ENCODE assay signal across 29 cellular contexts in genomic region chr14:95305940-95306339, GRCh38.
"Had no signal": no experiment of that assay in that cellular context is flagged by ENCODE, and none has a peak within 500 bp of the region (broad histone marks: within the 10 kb centered on the region; RNA-seq: fewer than 3 reads in every experiment).

No MANE protein-coding gene starts in this region.

- H3K4me3 ChIP-seq: cardiac muscle cell, SK-N-MC had no signal

- H3K27ac Mint-ChIP-seq: activated B cell treated with CpG ODN at 0.5 μM for 24 hours; activated CD4-positive, alpha-beta memory T cell treated with anti-CD3 and anti-CD28 coated beads for 36 hours; activated CD4-positive, alpha-beta T cell treated with anti-CD3 and anti-CD28 coated beads, Interleukin-2, amount 10 ng/mL, durations not matched to agents 24 days and 14 days; activated naive CD4-positive, alpha-beta T cell treated with anti-CD3 and anti-CD28 coated beads for 36 hours; activated naive CD8-positive, alpha-beta T cell; activated T-helper 17 cell treated with anti-CD3 and anti-CD28 coated beads, Interleukin-2, amount 50 U/mL, for 72 hours; T-cell had no signal

- H3K27ac ChIP-seq: brain microvascular endothelial cell, cardiac muscle cell, SK-N-MC had no signal

- DNase-seq: activated B cell treated with CpG ODN at 0.5 μM for 24 hours; activated CD4-positive, alpha-beta memory T cell treated with anti-CD3 and anti-CD28 coated beads for 36 hours; activated CD4-positive, alpha-beta T cell treated with anti-CD3 and anti-CD28 coated beads for 1 hour; activated CD4-positive, alpha-beta T cell treated with anti-CD3 and anti-CD28 coated beads, Interleukin-2, amount 10 ng/mL, durations not matched to agents 24 days and 14 days; activated gamma-delta T cell; activated naive CD4-positive, alpha-beta T cell treated with anti-CD3 and anti-CD28 coated beads for 36 hours; activated T-cell treated with anti-CD3 and anti-CD28 coated beads for 4 hours; activated T-cell treated with anti-CD3 and anti-CD28 coated beads, Interleukin-2, amount 50 U/mL, for 48 hours; brain microvascular endothelial cell; KG1; NCI-H1092; NCI-H1417; NCI-H1930; NCI-H2171 treated with DMSO at 0.1 percent for 48 hours; NCI-H226; NCI-H510A; NCI-H526 treated with DMSO at 0.1 percent for 48 hours; NCI-H82; OCI-M1; RPMI8226; T-cell; T-helper 2 cell; T1000 had no signal

- H3K4me1 Mint-ChIP-seq: activated CD4-positive, alpha-beta T cell treated with anti-CD3 and anti-CD28 coated beads, Interleukin-2, amount 10 ng/mL, durations not matched to agents 24 days and 14 days; activated T-helper 17 cell treated with anti-CD3 and anti-CD28 coated beads, Interleukin-2, amount 50 U/mL, for 72 hours; T-cell had no signal

- H3K9me3 Mint-ChIP-seq: activated B cell treated with CpG ODN at 0.5 μM for 24 hours; activated CD4-positive, alpha-beta memory T cell treated with anti-CD3 and anti-CD28 coated beads for 36 hours; activated CD4-positive, alpha-beta T cell treated with anti-CD3 and anti-CD28 coated beads, Interleukin-2, amount 10 ng/mL, durations not matched to agents 24 days and 14 days; activated naive CD4-positive, alpha-beta T cell treated with anti-CD3 and anti-CD28 coated beads for 36 hours; activated T-helper 17 cell treated with anti-CD3 and anti-CD28 coated beads, Interleukin-2, amount 50 U/mL, for 72 hours; T-cell had no signal

- H3K4me3 Mint-ChIP-seq: activated B cell treated with CpG ODN at 0.5 μM for 24 hours; activated CD4-positive, alpha-beta memory T cell treated with anti-CD3 and anti-CD28 coated beads for 36 hours; activated CD4-positive, alpha-beta T cell treated with anti-CD3 and anti-CD28 coated beads, Interleukin-2, amount 10 ng/mL, durations not matched to agents 24 days and 14 days; activated naive CD4-positive, alpha-beta T cell treated with anti-CD3 and anti-CD28 coated beads for 36 hours; activated naive CD8-positive, alpha-beta T cell; activated T-helper 17 cell treated with anti-CD3 and anti-CD28 coated beads, Interleukin-2, amount 50 U/mL, for 72 hours; T-cell had no signal

- H3K27me3 Mint-ChIP-seq: activated B cell treated with CpG ODN at 0.5 μM for 24 hours; activated CD4-positive, alpha-beta T cell treated with anti-CD3 and anti-CD28 coated beads, Interleukin-2, amount 10 ng/mL, durations not matched to agents 24 days and 14 days had no signal

- H3K36me3 Mint-ChIP-seq: activated CD4-positive, alpha-beta memory T cell treated with anti-CD3 and anti-CD28 coated beads for 36 hours; activated naive CD8-positive, alpha-beta T cell; T-cell had no signal

- ATAC-seq: activated T-helper 17 cell treated with anti-CD3 and anti-CD28 coated beads, Interleukin-2, amount 50 U/mL, for 72 hours; Panc1; Right ventricle myocardium inferior; T-cell had no signal

- H3K36me3 ChIP-seq: brain microvascular endothelial cell, cardiac muscle cell had no signal

- H3K27me3 ChIP-seq: brain microvascular endothelial cell had no signal
